Comparison of ENCODE assay signal across 28 cellular contexts in genomic region chr7:19407270-19407669, GRCh38.
"Had no signal": no experiment of that assay in that cellular context is flagged by ENCODE, and none has a peak within 500 bp of the region (broad histone marks: within the 10 kb centered on the region; RNA-seq: fewer than 3 reads in every experiment).

No MANE protein-coding gene starts in this region.

- H3K4me1 Mint-ChIP-seq: activated naive CD4-positive, alpha-beta T cell treated with anti-CD3 and anti-CD28 coated beads, Interleukin-2, amount 50 U/mL, for 24 hours had no signal

- H3K27ac ChIP-seq: breast epithelium, Peyer's patch, RWPE1 had no signal

- H3K4me1 ChIP-seq: breast epithelium, Peyer's patch had no signal

- H3K36me3 Mint-ChIP-seq: activated naive CD4-positive, alpha-beta T cell treated with anti-CD3 and anti-CD28 coated beads, Interleukin-2, amount 50 U/mL, for 24 hours had no signal

- H3K9me3 ChIP-seq: breast epithelium, Peyer's patch, SJSA1 had no signal

- H3K27me3 ChIP-seq: breast epithelium, Peyer's patch, SJSA1 had no signal

- H3K27ac Mint-ChIP-seq: activated CD8-positive, alpha-beta T cell treated with anti-CD3 and anti-CD28 coated beads for 36 hours; activated naive CD4-positive, alpha-beta T cell treated with anti-CD3 and anti-CD28 coated beads, Interleukin-2, amount 50 U/mL, for 24 hours; activated T-helper 1 cell treated with anti-CD3 and anti-CD28 coated beads, Interleukin-12 subunit alpha, Interleukin-12 subunit beta, Interleukin-2, Interleukin-4 antibody, amounts not matched to agents 30 ng/mL and 10 ng/mL and 1 ng/mL, durations not matched to agents 14 hours and 24 hours and 36 hours had no signal

- H3K4me3 ChIP-seq: breast epithelium, Peyer's patch, SJSA1 had no signal

- H3K27me3 Mint-ChIP-seq: activated CD8-positive, alpha-beta T cell treated with anti-CD3 and anti-CD28 coated beads for 36 hours; activated naive CD4-positive, alpha-beta T cell treated with anti-CD3 and anti-CD28 coated beads, Interleukin-2, amount 50 U/mL, for 24 hours had no signal

- ATAC-seq: activated CD4-positive, CD25-positive, alpha-beta regulatory T cell treated with anti-CD3 and anti-CD28 coated beads, Interleukin-2, amount 50 U/mL, for 24 hours; activated CD8-positive, alpha-beta T cell treated with anti-CD3 and anti-CD28 coated beads for 36 hours; SK-N-SH treated with all-trans-retinoic acid at 6 μM for 48 hours had no signal

- H3K36me3 ChIP-seq: breast epithelium, Peyer's patch, SJSA1 had no signal

- H3K4me3 Mint-ChIP-seq: activated CD8-positive, alpha-beta T cell treated with anti-CD3 and anti-CD28 coated beads for 36 hours; activated naive CD4-positive, alpha-beta T cell treated with anti-CD3 and anti-CD28 coated beads, Interleukin-2, amount 50 U/mL, for 24 hours; activated T-helper 1 cell treated with anti-CD3 and anti-CD28 coated beads, Interleukin-12 subunit alpha, Interleukin-12 subunit beta, Interleukin-2, Interleukin-4 antibody, amounts not matched to agents 30 ng/mL and 10 ng/mL and 1 ng/mL, durations not matched to agents 14 hours and 24 hours and 36 hours had no signal

- DNase-seq: activated CD4-positive, alpha-beta T cell treated with anti-CD3 and anti-CD28 coated beads for 4 hours; activated CD8-positive, alpha-beta memory T cell treated with anti-CD3 and anti-CD28 coated beads, Interleukin-2, amount 50 U/mL, for 48 hours; activated CD8-positive, alpha-beta T cell treated with anti-CD3 and anti-CD28 coated beads for 36 hours; activated effector memory CD4-positive, alpha-beta T cell treated with Interleukin-2 at 50 U/mL for 16 hours; activated naive CD4-positive, alpha-beta T cell; activated T-cell treated with anti-CD3 and anti-CD28 coated beads, Interleukin-2, amount 50 U/mL, for 1 hour; aorta; central memory CD4-positive, alpha-beta T cell; NCI-H1048; NCI-H2029; NCI-H2107; NCI-H2171 treated with DMSO at 0.1 percent for 48 hours; NCI-H226; NCI-H510A; NCI-H526 treated with DMSO at 0.1 percent for 48 hours; NCI-H82; NK-92 treated with Interleukin-12 subunit alpha and Interleukin-12 subunit beta, amount 100 ng/mL, for 24 hours; OCI-M1; Peyer's patch; Right ventricle myocardium superior; SW 1271 had no signal

- H3K9me3 Mint-ChIP-seq: activated naive CD4-positive, alpha-beta T cell treated with anti-CD3 and anti-CD28 coated beads, Interleukin-2, amount 50 U/mL, for 24 hours; activated T-helper 1 cell treated with anti-CD3 and anti-CD28 coated beads, Interleukin-12 subunit alpha, Interleukin-12 subunit beta, Interleukin-2, Interleukin-4 antibody, amounts not matched to agents 30 ng/mL and 10 ng/mL and 1 ng/mL, durations not matched to agents 14 hours and 24 hours and 36 hours had no signal
